8 cellular contexts compared by ENCODE assay signal in genomic region chr12:132218915-132219314, GRCh38.
DNase-seq lines count a peak whose midpoint lies in the region; ATAC-seq and TF ChIP-seq lines count a peak whose summit lies in the region.

No MANE protein-coding gene starts in this region.

- no peak overlapping the region for H3K27ac Mint-ChIP-seq in activated CD8-positive, alpha-beta T cell treated with anti-CD3 and anti-CD28 coated beads for 36 hours

- peak; percentile 22 for TF ChIP-seq CTCF in activated CD8-positive, alpha-beta T cell treated with anti-CD3 and anti-CD28 coated beads for 36 hours (IDR thresholded peaks at IDR 0.05)

- POLR2A ChIA-PET in activated CD8-positive, alpha-beta T cell treated with anti-CD3 and anti-CD28 coated beads for 36 hours (lab: Charles Lee), result no interaction called here

- CTCF ChIA-PET in activated CD8-positive, alpha-beta T cell treated with anti-CD3 and anti-CD28 coated beads for 36 hours (lab: Charles Lee), result interaction anchor here (0.7 to 1.6 kb wide), 11 partner anchors 31 to 283 kb away, joined by 3 to 23 read pairs (median 4); no protein-coding TSS in a partner anchor

- H3K36me3 Mint-ChIP-seq in activated CD8-positive, alpha-beta T cell treated with anti-CD3 and anti-CD28 coated beads for 36 hours (ENCODE audit: low read depth), result no peaks in the 10 kb centered on the region

- H3K4me3 Mint-ChIP-seq in activated CD8-positive, alpha-beta T cell treated with anti-CD3 and anti-CD28 coated beads for 36 hours, result no peak overlapping the region

- peaks cover 14% of the 10 kb centered on the region for H3K27me3 Mint-ChIP-seq in activated CD8-positive, alpha-beta T cell treated with anti-CD3 and anti-CD28 coated beads for 36 hours

- intact Hi-C loops in activated CD8-positive, alpha-beta T cell treated with anti-CD3 and anti-CD28 coated beads for 36 hours (cut with micrococcal nuclease), result no loop called here
- intact Hi-C loops in left ventricle myocardium superior (cut with micrococcal nuclease), result no loop called here

- no peaks in the 10 kb centered on the region for H3K9me3 Mint-ChIP-seq in activated CD8-positive, alpha-beta T cell treated with anti-CD3 and anti-CD28 coated beads for 36 hours

- peaks cover 4% of the 10 kb centered on the region for H3K4me1 Mint-ChIP-seq in activated CD8-positive, alpha-beta T cell treated with anti-CD3 and anti-CD28 coated beads for 36 hours (ENCODE audit: low read depth)

- peak; percentile 72 for ATAC-seq in activated CD8-positive, alpha-beta T cell treated with anti-CD3 and anti-CD28 coated beads for 36 hours
- ATAC-seq in left ventricle myocardium superior (no peak), HG03108 (IDR thresholded peaks at IDR 0.05; ENCODE audit: unreplicated experiment) (no peak), HG02763 (IDR thresholded peaks at IDR 0.05; ENCODE audit: unreplicated experiment) (no peak)

- peak; percentile 52 for DNase-seq in DMS 273 (lab: John Stamatoyannopoulos, UW; ENCODE audit: unreplicated experiment)
- no peak for DNase-seq in DMS 273 treated with DMSO at 0.1 percent for 48 hours (lab: John Stamatoyannopoulos, UW)
- peak; percentile 46 for DNase-seq in NCI-H1092 (lab: John Stamatoyannopoulos, UW)
- DNase-seq in activated CD8-positive, alpha-beta T cell treated with anti-CD3 and anti-CD28 coated beads for 36 hours, result peak; percentile 61
- peak; percentile 19 for DNase-seq in left ventricle myocardium superior
- DNase-seq in stimulated activated CD8-positive, alpha-beta memory T cell treated with anti-CD3 and anti-CD28 coated beads, Interleukin-7, amount 100 ng/mL, for 4 hours (ENCODE audit: low read depth in 2 of 2), result peak; percentile 8 to 10
